Comparison of ENCODE assay signal across 8 cellular contexts in genomic region chr3:127456471-127457093, GRCh38.
DNase-seq lines count a peak whose midpoint lies in the region; ATAC-seq and TF ChIP-seq lines count a peak whose summit lies in the region.

No MANE protein-coding gene starts in this region.

- DNase-seq in NCI-H146 (lab: John Stamatoyannopoulos, UW) (peak; percentile 51), NCI-H146 treated with DMSO at 0.1 percent for 48 hours (lab: John Stamatoyannopoulos, UW; ENCODE audit: unreplicated experiment) (no peak), NCI-H69 (lab: John Stamatoyannopoulos, UW) (peak; percentile 78), fibroblast of pulmonary artery (ENCODE audit: low read depth) (peak; percentile 67), posterior vena cava (ENCODE audit: low spot score) (peak; percentile 79)
- DNase-seq in activated CD4-positive, alpha-beta T cell treated with anti-CD3 and anti-CD28 coated beads for 1 hour = no peak

- no peak for TF ChIP-seq CTCF in fibroblast of pulmonary artery (IDR thresholded peaks at IDR 0.05; ENCODE audit: low read length, missing control alignments)

- peak overlapping the region; percentile 39 for H3K4me3 ChIP-seq in fibroblast of pulmonary artery (replicated peaks; ENCODE audit: low read depth, low read length)

- intact Hi-C loops in posterior vena cava (cut with DNase I) = loop anchor here (5.0 kb wide), 4 partner anchors 454 to 779 kb away; partner anchors contain the start of gene PLXNA1 (in 1 of the 2)

- ATAC-seq in HG03457 (IDR thresholded peaks at IDR 0.05; ENCODE audit: unreplicated experiment) = no peak
- ATAC-seq in HG03045 (IDR thresholded peaks at IDR 0.05; ENCODE audit: unreplicated experiment) = no peak

Comparison
In these comparisons a context has a peak if more than half of its experiments do, and no peak if none do; other contexts are left out.
1. DNase-seq: peak in NCI-H146 (single experiment), NCI-H69 (single experiment), fibroblast of pulmonary artery (single experiment) and posterior vena cava (single experiment); none in NCI-H146 treated with DMSO at 0.1 percent for 48 hours (single experiment) and activated CD4-positive, alpha-beta T cell treated with anti-CD3 and anti-CD28 coated beads for 1 hour (single experiment).